ENCODE assay signal across 15 cellular contexts in genomic region chr2:46142546-46143329, GRCh38.
A peak's percentile ranks its signal among the peaks of the same experiment; 100 is the strongest.
DNase-seq lines count a peak whose midpoint lies in the region; ATAC-seq, FAIRE-seq and TF ChIP-seq lines count a peak whose summit lies in the region.
"Had no signal": no experiment of that assay in that cellular context is flagged by ENCODE, and none has a peak within 500 bp of the region (broad histone marks: within the 10 kb centered on the region; RNA-seq: fewer than 3 reads in every experiment).

No MANE protein-coding gene starts in this region.

- no peaks in the 10 kb centered on the region for H3K27me3 ChIP-seq in HepG2 (ENCODE audit: control insufficient read depth in 1 of 2, insufficient read depth in 2 of 2, low read length in 2 of 2)
- no peaks in the 10 kb centered on the region for H3K27me3 ChIP-seq in smooth muscle cell (ENCODE audit: low read depth)

- intact Hi-C loops in HepG2 (cut with micrococcal nuclease; ENCODE audit: unreplicated experiment), result no loop called here

- CTCF ChIA-PET in HepG2 (lab: Yijun Ruan, JAX; ENCODE audit: low intra/inter-chr PET ratio, low total read pairs), result no interaction called here

- H3K27ac ChIP-seq in HepG2 (ENCODE audit: extremely low read length, insufficient read depth, low read length) (no peak overlapping the region), smooth muscle cell (ENCODE audit: low read depth) (no peak overlapping the region)

- TF ChIP-seq CTCF in HepG2 (CRISPR knock-in tag; IDR thresholded peaks at IDR 0.05) (no peak), smooth muscle cell (IDR thresholded peaks at IDR 0.05; ENCODE audit: borderline replicate concordance, insufficient read depth, poor library complexity, severe bottlenecking) (no peak)

- H3K4me1 Mint-ChIP-seq in activated naive CD8-positive, alpha-beta T cell (ENCODE audit: low read depth), result peaks cover 15% of the 10 kb centered on the region
- peaks cover 39% of the 10 kb centered on the region for H3K4me1 Mint-ChIP-seq in activated naive CD8-positive, alpha-beta T cell treated with anti-CD3 and anti-CD28 coated beads, Interleukin-2, amount 50 U/mL, for 24 hours

- no peaks in the 10 kb centered on the region for H3F3A ChIP-seq in smooth muscle cell (ENCODE audit: low read depth)

- peaks cover 16% of the 10 kb centered on the region for H3K36me3 Mint-ChIP-seq in activated naive CD8-positive, alpha-beta T cell
- H3K36me3 Mint-ChIP-seq in activated naive CD8-positive, alpha-beta T cell treated with anti-CD3 and anti-CD28 coated beads, Interleukin-2, amount 50 U/mL, for 24 hours (ENCODE audit: low read depth), result peaks cover 4% of the 10 kb centered on the region

- ATAC-seq in activated naive CD8-positive, alpha-beta T cell treated with anti-CD3 and anti-CD28 coated beads, Interleukin-2, amount 50 U/mL, for 24 hours, result no peak
- peak; percentile 72 for ATAC-seq in HepG2
- no peak for ATAC-seq in HG03469 (IDR thresholded peaks at IDR 0.05; ENCODE audit: unreplicated experiment)
- ATAC-seq in HG03378 (IDR thresholded peaks at IDR 0.05; ENCODE audit: unreplicated experiment), result no peak

- no peak overlapping the region for H3K4me2 ChIP-seq in HepG2 (ENCODE audit: low read depth, low read length)
- H3K4me2 ChIP-seq in smooth muscle cell, result no peak overlapping the region

- TF ChIP-seq POLR2A in HepG2 (IDR thresholded peaks at IDR 0.05; ENCODE audit: insufficient read depth in 1 of 2, low read depth in 2 of 2, low read length in 2 of 2), result no peak

- no peaks in the 10 kb centered on the region for H3K27me3 Mint-ChIP-seq in activated naive CD8-positive, alpha-beta T cell
- H3K27me3 Mint-ChIP-seq in activated naive CD8-positive, alpha-beta T cell treated with anti-CD3 and anti-CD28 coated beads, Interleukin-2, amount 50 U/mL, for 24 hours, result no peaks in the 10 kb centered on the region

- H3K9ac ChIP-seq in HepG2 (ENCODE audit: insufficient read depth, low read depth, low read length), result no peak overlapping the region
- H3K9ac ChIP-seq in smooth muscle cell (ENCODE audit: low read depth), result no peak overlapping the region

- in situ Hi-C loops in SK-MEL-5 (cut with HindIII; ENCODE audit: low pct_unique_long_range_greater_than_20kb, low sequenced_read_pairs), result no loop called here
- in situ Hi-C loops in HepG2 (cut with HindIII; ENCODE audit: extremely low pct_ligation_motif_present, low pct_unique_long_range_greater_than_20kb), result no loop called here

- H3K9me3 ChIP-seq in HepG2 (ENCODE audit: low read length) (no peaks in the 10 kb centered on the region), smooth muscle cell (replicated peaks; ENCODE audit: low read depth) (no peaks in the 10 kb centered on the region)

- TF ChIP-seq RAD21 in HepG2 (CRISPR knock-in tag; IDR thresholded peaks at IDR 0.05), result no peak

- FAIRE-seq in HepG2 (lab: Jason Lieb, UNC), result no peak

- H3K4me3 ChIP-seq in HepG2 (replicated peaks in 1 of 3; ENCODE audit: insufficient read depth in 1 of 3, low read depth in 2 of 3, low read length in 3 of 3) (no peak overlapping the region), smooth muscle cell (no peak overlapping the region)
- H3K4me3 ChIP-seq: skin epidermis had no signal

- peak overlapping the region; percentile 2 for H3K27ac Mint-ChIP-seq in activated naive CD8-positive, alpha-beta T cell
- H3K27ac Mint-ChIP-seq in activated naive CD8-positive, alpha-beta T cell treated with anti-CD3 and anti-CD28 coated beads, Interleukin-2, amount 50 U/mL, for 24 hours, result no peak overlapping the region

- no peak overlapping the region for H2AFZ ChIP-seq in HepG2 (ENCODE audit: low read length)
- H2AFZ ChIP-seq in smooth muscle cell (ENCODE audit: low read depth), result no peak overlapping the region

- TF ChIP-seq EP300 in HepG2 (IDR thresholded peaks at IDR 0.05; ENCODE audit: low read depth in 2 of 2, low read length in 2 of 2), result no peak
- no peak for TF ChIP-seq EP300 in HepG2 (CRISPR knock-in tag; IDR thresholded peaks at IDR 0.05; ENCODE audit: borderline replicate concordance)

- DNase-seq in activated naive CD8-positive, alpha-beta T cell treated with anti-CD3 and anti-CD28 coated beads, Interleukin-2, amount 50 U/mL, for 24 hours, result no peak
- peak; percentile 22 for DNase-seq in SK-MEL-5 (ENCODE audit: low read depth, low spot score)
- no peak for DNase-seq in HepG2 (ENCODE audit: low spot score)
- DNase-seq in superior temporal gyrus (ENCODE audit: extremely low spot score), result peak; percentile 21
- no peak for DNase-seq in smooth muscle cell (lab: John Stamatoyannopoulos, UW; ENCODE audit: unreplicated experiment)
- DNase-seq: activated naive CD4-positive, alpha-beta T cell treated with anti-CD3 and anti-CD28 coated beads, Interleukin-2, amount 50 U/mL, for 16 hours; caudate nucleus; KG1; NCI-H2081; NCI-H82; SIG-M5 had no signal

- POLR2A ChIA-PET in HepG2 (lab: Yijun Ruan, JAX), result interaction anchor here (0.5 kb wide), 1 partner anchor 1203 kb away, joined by 3 read pairs; no protein-coding TSS in a partner anchor

- H3K4me1 ChIP-seq in HepG2 (ENCODE audit: insufficient read depth, low read length), result peaks cover 10% of the 10 kb centered on the region
- H3K4me1 ChIP-seq in smooth muscle cell (ENCODE audit: low read depth), result peaks cover 5% of the 10 kb centered on the region

- BruUV-seq in HepG2 (replicated peaks; lab: Mats Ljungman, UMichigan), result no TSS peak

- no peaks in the 10 kb centered on the region for H3K36me3 ChIP-seq in HepG2 (replicated peaks in 1 of 2; ENCODE audit: control insufficient read depth in 1 of 2, insufficient read depth in 2 of 2, low read length in 2 of 2)
- H3K36me3 ChIP-seq in smooth muscle cell (ENCODE audit: low read depth), result no peaks in the 10 kb centered on the region

- no peak overlapping the region for H3K4me3 Mint-ChIP-seq in activated naive CD8-positive, alpha-beta T cell
- H3K4me3 Mint-ChIP-seq in activated naive CD8-positive, alpha-beta T cell treated with anti-CD3 and anti-CD28 coated beads, Interleukin-2, amount 50 U/mL, for 24 hours, result no peak overlapping the region

- WGBS in HepG2 (ENCODE audit: low lambda C conversion rate), result 84% methylated on average over 5 of the region's 5 CpGs
- 92% methylated on average over 5 of the region's 5 CpGs for WGBS in smooth muscle cell (ENCODE audit: low lambda C conversion rate)

- H3K9me3 Mint-ChIP-seq in activated naive CD8-positive, alpha-beta T cell (ENCODE audit: low read depth), result no peaks in the 10 kb centered on the region
- H3K9me3 Mint-ChIP-seq in activated naive CD8-positive, alpha-beta T cell treated with anti-CD3 and anti-CD28 coated beads, Interleukin-2, amount 50 U/mL, for 24 hours, result no peaks in the 10 kb centered on the region

- no peaks in the 10 kb centered on the region for H3K79me2 ChIP-seq in HepG2 (ENCODE audit: insufficient read depth, low read length)
- no peaks in the 10 kb centered on the region for H3K79me2 ChIP-seq in smooth muscle cell (ENCODE audit: low read depth)

- H4K20me1 ChIP-seq in HepG2 (ENCODE audit: insufficient read depth, low read length) (no peaks in the 10 kb centered on the region), smooth muscle cell (ENCODE audit: low read depth) (no peaks in the 10 kb centered on the region)

TF ChIP-seq in HepG2, 621 proteins besides CTCF, POLR2A, EP300 and RAD21:
- TF ChIP-seq FOSL2 (CRISPR knock-in tag; IDR thresholded peaks at IDR 0.05), result 0 out of 2 replicates have a peak, but pooled peaks have one; percentile 22
- 0 out of 2 replicates have a peak, but pooled peaks have one; percentile 34 for TF ChIP-seq NRL (CRISPR knock-in tag; IDR thresholded peaks at IDR 0.05; ENCODE audit: borderline replicate concordance)
- no peak for TF ChIP-seq TFDP1 (CRISPR knock-in tag; IDR thresholded peaks at IDR 0.05; ENCODE audit: borderline replicate concordance)
TF ChIP-seq in HepG2: peak in this region for 2.

Comparison
In these comparisons a context has a peak if more than half of its experiments do, and no peak if none do; other contexts are left out.
1. DNase-seq: peak in SK-MEL-5 (single experiment) and superior temporal gyrus (single experiment); none in activated naive CD8-positive, alpha-beta T cell treated with anti-CD3 and anti-CD28 coated beads, Interleukin-2, amount 50 U/mL, for 24 hours (single experiment), HepG2 (single experiment) and smooth muscle cell (single experiment).